In the genomic region with DNA sequence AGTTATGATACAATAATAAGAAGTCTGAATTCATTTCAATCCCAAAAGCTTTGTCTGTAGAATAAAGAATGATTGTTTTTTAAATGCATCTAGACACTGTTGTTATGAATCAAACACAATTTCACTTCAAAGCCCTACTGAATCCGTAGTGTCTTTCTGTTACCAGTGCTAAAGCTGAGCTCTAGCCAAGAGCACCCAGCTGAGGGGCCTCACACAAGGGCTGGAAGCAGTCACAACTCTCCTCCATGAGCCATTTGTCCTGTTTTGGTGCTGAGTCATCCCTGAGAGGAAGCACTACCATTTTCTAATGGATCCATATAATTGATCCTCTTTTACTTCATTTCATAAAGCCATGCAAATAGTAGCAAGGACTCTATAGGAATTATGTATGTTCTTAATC, we compare ENCODE assay signal across 24 cellular contexts.
DNase-seq lines count a peak whose midpoint lies in the region; ATAC-seq, FAIRE-seq and TF ChIP-seq lines count a peak whose summit lies in the region.
"Had no signal": no experiment of that assay in that cellular context is flagged by ENCODE, and none has a peak within 500 bp of the region (broad histone marks: within the 10 kb centered on the region; RNA-seq: fewer than 3 reads in every experiment).

No MANE protein-coding gene starts in this region.

- no peaks in the 10 kb centered on the region for H3K36me3 ChIP-seq in osteoblast (ENCODE audit: insufficient read depth, low read length)
- H3K36me3 ChIP-seq: BLaER1 treated with 17β-estradiol and CSF1 and Interleukin-3, amounts not matched to agents 10 nM and 100 nM; left lung; spleen; WERI-Rb-1 had no signal

- H3K9me3 ChIP-seq in osteoblast (ENCODE audit: low read depth, low read length) = no peaks in the 10 kb centered on the region
- H3K9me3 ChIP-seq: BLaER1 treated with 17β-estradiol and CSF1 and Interleukin-3, amounts not matched to agents 10 nM and 100 nM; left lung; spleen had no signal

- H3K4me3 ChIP-seq in astrocyte of the spinal cord (ENCODE audit: low read depth, low read length) = no peak overlapping the region
- H3K4me3 ChIP-seq in foreskin fibroblast (ENCODE audit: low read depth in 1 of 2, low read length in 2 of 2) = no peak overlapping the region
- no peak overlapping the region for H3K4me3 ChIP-seq in osteoblast (ENCODE audit: insufficient read depth, low read length)
- H3K4me3 ChIP-seq: BLaER1 treated with 17β-estradiol and CSF1 and Interleukin-3, amounts not matched to agents 10 nM and 100 nM; coronary artery; left lung; spleen had no signal

- peak; percentile 14 for DNase-seq in EH (ENCODE audit: low read depth)
- peak; percentile 34 for DNase-seq in astrocyte of the spinal cord (ENCODE audit: low read depth, low spot score)
- DNase-seq in foreskin fibroblast = peak; percentile 42 to 67
- no peak for DNase-seq in osteoblast (ENCODE audit: insufficient read length, low spot score, missing footprints)
- no peak for DNase-seq in urothelium cell line (ENCODE audit: low spot score)
- no peak for DNase-seq in HuH-7.5 (ENCODE audit: low spot score)
- DNase-seq in RPMI8226 = no peak
- DNase-seq: ACHN; activated CD4-positive, alpha-beta T cell treated with anti-CD3 and anti-CD28 coated beads, Interleukin-2, amount 10 ng/mL, durations not matched to agents 7 days and 5 days; Calu3; immature natural killer cell; KG1; left lung; NCI-H1436 treated with DMSO at 0.1 percent for 48 hours; NCI-H69; spleen; stimulated activated naive CD8-positive, alpha-beta T cell treated with anti-CD3 and anti-CD28 coated beads, Interleukin-15, amount 100 ng/mL, for 72 hours; trophoblast cell; WERI-Rb-1 had no signal

- ATAC-seq in GM18502 (IDR thresholded peaks at IDR 0.05; ENCODE audit: poor library complexity, unreplicated experiment) = no peak
- ATAC-seq: activated naive CD4-positive, alpha-beta T cell treated with anti-CD3 and anti-CD28 coated beads, Interleukin-2, amount 50 U/mL, for 72 hours; left lung; stimulated activated naive CD8-positive, alpha-beta T cell treated with anti-CD3 and anti-CD28 coated beads, Interleukin-15, amount 100 ng/mL, for 72 hours had no signal

- no peaks in the 10 kb centered on the region for H3K27me3 ChIP-seq in osteoblast (ENCODE audit: insufficient read depth, low read length)
- H3K27me3 ChIP-seq: BLaER1 treated with 17β-estradiol and CSF1 and Interleukin-3, amounts not matched to agents 10 nM and 100 nM; left lung; spleen had no signal

- TF ChIP-seq CTCF in astrocyte of the spinal cord (IDR thresholded peaks at IDR 0.05; ENCODE audit: low read depth, low read length) (no peak), foreskin fibroblast (IDR thresholded peaks at IDR 0.05; ENCODE audit: low read depth, low read length) (no peak), osteoblast (IDR thresholded peaks at IDR 0.05; ENCODE audit: extremely low read depth, low read depth, low read length) (no peak)

- H4K20me1 ChIP-seq in osteoblast (ENCODE audit: insufficient read depth, low read length) = no peaks in the 10 kb centered on the region
- H4K20me1 ChIP-seq: BLaER1 treated with 17β-estradiol and CSF1 and Interleukin-3, amounts not matched to agents 10 nM and 100 nM had no signal

- no peaks in the 10 kb centered on the region for H3K79me2 ChIP-seq in osteoblast (ENCODE audit: insufficient read depth, low read length)

- in situ Hi-C loops in astrocyte of the spinal cord (cut with HindIII; ENCODE audit: low sequenced_read_pairs) = no loop called here

- peak overlapping the region; percentile 5 for H2AFZ ChIP-seq in osteoblast (ENCODE audit: low read length)

- H3K4me1 ChIP-seq in osteoblast (ENCODE audit: insufficient read depth, low read length) = peaks cover 9% of the 10 kb centered on the region
- H3K4me1 ChIP-seq: BLaER1 treated with 17β-estradiol and CSF1 and Interleukin-3, amounts not matched to agents 10 nM and 100 nM; left lung had no signal

- no peak overlapping the region for H3K27ac ChIP-seq in osteoblast (ENCODE audit: low read depth, low read length)
- H3K27ac ChIP-seq: BLaER1 treated with 17β-estradiol and CSF1 and Interleukin-3, amounts not matched to agents 10 nM and 100 nM; coronary artery; left lung; spleen; WERI-Rb-1 had no signal

- H3K4me2 ChIP-seq in osteoblast (ENCODE audit: insufficient read depth, low read length) = no peak overlapping the region
- H3K4me2 ChIP-seq: BLaER1 treated with 17β-estradiol and CSF1 and Interleukin-3, amounts not matched to agents 10 nM and 100 nM had no signal

- no peak for FAIRE-seq in urothelium cell line (lab: Jason Lieb, UNC)
- FAIRE-seq: endometrium had no signal

Comparison
In these comparisons a context has a peak if more than half of its experiments do, and no peak if none do; other contexts are left out.
1. DNase-seq: peak in EH (single experiment), astrocyte of the spinal cord (single experiment) and foreskin fibroblast (2 of 2); none in osteoblast (single experiment), urothelium cell line (single experiment), HuH-7.5 (single experiment) and RPMI8226 (single experiment).